Comparison of ENCODE assay signal across 27 cellular contexts in genomic region chr22:47196881-47197701, GRCh38.
DNase-seq lines count a peak whose midpoint lies in the region; ATAC-seq and TF ChIP-seq lines count a peak whose summit lies in the region.
"Had no signal": no experiment of that assay in that cellular context is flagged by ENCODE, and none has a peak within 500 bp of the region (broad histone marks: within the 10 kb centered on the region; RNA-seq: fewer than 3 reads in every experiment).

No MANE protein-coding gene starts in this region.

- no peak for ATAC-seq in GM19467 (IDR thresholded peaks at IDR 0.05; ENCODE audit: unreplicated experiment)
- ATAC-seq: activated CD4-positive, alpha-beta T cell treated with anti-CD3 and anti-CD28 coated beads for 36 hours; gastrocnemius medialis; GM23338; left ventricle myocardium superior; T-cell had no signal

- H3K4me1 ChIP-seq in H9 (ENCODE audit: insufficient read depth, low read length) (no peaks in the 10 kb centered on the region), sigmoid colon (peaks cover 0 to 13% (median 5%) of the 10 kb centered on the region in 4 donors)
- H3K4me1 ChIP-seq: breast epithelium, gastrocnemius medialis, upper lobe of left lung had no signal

- H3K36me3 ChIP-seq in sigmoid colon: no peaks in the 10 kb centered on the region
- H3K36me3 ChIP-seq: breast epithelium, gastrocnemius medialis, upper lobe of left lung had no signal

- no peak overlapping the region for H2AK5ac ChIP-seq in H9 (ENCODE audit: insufficient read length, low read length)

- H3K27ac ChIP-seq in H9 (ENCODE audit: insufficient read length, low read depth, low read length): no peak overlapping the region
- no peak overlapping the region for H3K27ac ChIP-seq in sigmoid colon
- H3K27ac ChIP-seq: breast epithelium, gastrocnemius medialis, KMS-11, PC-9, upper lobe of left lung had no signal

- H4K8ac ChIP-seq in H9 (replicated peaks; ENCODE audit: insufficient read length, low read depth, low read length): no peak overlapping the region

- H2BK15ac ChIP-seq in H9 (ENCODE audit: low read depth, low read length): no peak overlapping the region

- H3K23ac ChIP-seq in H9 (ENCODE audit: insufficient read length, low read depth, low read length): no peak overlapping the region

- H3K36me3 Mint-ChIP-seq in activated CD4-positive, alpha-beta T cell treated with anti-CD3 and anti-CD28 coated beads, Interleukin-2, amount 10 ng/mL, durations not matched to agents 24 days and 14 days (ENCODE audit: low read depth): no peaks in the 10 kb centered on the region
- H3K36me3 Mint-ChIP-seq in H9 (ENCODE audit: insufficient read depth in 1 of 3, low read depth in 3 of 3) (peaks cover 0 to 27% (median 27%) of the 10 kb centered on the region in 3 experiments; a peak in 5 of 7 replicates), endothelial cell (ENCODE audit: low read depth, unreplicated experiment) (peaks cover 21% of the 10 kb centered on the region)
- H3K36me3 Mint-ChIP-seq: activated naive CD4-positive, alpha-beta T cell treated with anti-CD3 and anti-CD28 coated beads, Interleukin-2, amount 10 ng/mL, durations not matched to agents 7 days and 5 days; immature natural killer cell; T-cell had no signal

- no peak for TF ChIP-seq EP300 in sigmoid colon (IDR thresholded peaks at IDR 0.05)

- no peak overlapping the region for H3K56ac ChIP-seq in H9 (ENCODE audit: insufficient read length, low read depth, low read length)

- no CpG with 5 or more reads among the region's 25 CpGs for WGBS in H9 (ENCODE audit: extremely low coverage, insufficient read length, low lambda C conversion rate)
- WGBS in sigmoid colon, 2 donors: 58 to 71% methylated on average over 25 of the region's 25 CpGs

- no peak overlapping the region for H4K91ac ChIP-seq in H9 (ENCODE audit: insufficient read length, low read depth, low read length)

- H3T11ph ChIP-seq in H9 (ENCODE audit: low read length): no peak overlapping the region

- no peak overlapping the region for H3K27ac Mint-ChIP-seq in activated CD4-positive, alpha-beta T cell treated with anti-CD3 and anti-CD28 coated beads, Interleukin-2, amount 10 ng/mL, durations not matched to agents 24 days and 14 days
- H3K27ac Mint-ChIP-seq in H9 (no peak overlapping the region), endothelial cell (ENCODE audit: unreplicated experiment) (peak overlapping the region; percentile 38)
- H3K27ac Mint-ChIP-seq: activated CD4-positive, alpha-beta T cell treated with anti-CD3 and anti-CD28 coated beads for 36 hours; activated naive CD4-positive, alpha-beta T cell treated with anti-CD3 and anti-CD28 coated beads, Interleukin-2, amount 10 ng/mL, durations not matched to agents 7 days and 5 days; GM23338; immature natural killer cell; nephron progenitor cell; T-cell had no signal

- DNase-seq in activated CD4-positive, alpha-beta T cell treated with anti-CD3 and anti-CD28 coated beads for 1 hour: peak; percentile 3
- DNase-seq in activated CD4-positive, alpha-beta T cell treated with anti-CD3 and anti-CD28 coated beads, Interleukin-2, amount 10 ng/mL, durations not matched to agents 24 days and 14 days: no peak
- peak; percentile 22 for DNase-seq in H9
- DNase-seq in endothelial cell (ENCODE audit: low spot score): no peak
- peak; percentile 46 for DNase-seq in sigmoid colon
- DNase-seq in activated gamma-delta T cell (lab: John Stamatoyannopoulos, UW): no peak
- DNase-seq in NCI-H1436 treated with DMSO at 0.1 percent for 48 hours (lab: John Stamatoyannopoulos, UW): no peak
- DNase-seq: activated CD4-positive, alpha-beta T cell treated with anti-CD3 and anti-CD28 coated beads for 36 hours; activated naive CD4-positive, alpha-beta T cell treated with anti-CD3 and anti-CD28 coated beads, Interleukin-2, amount 10 ng/mL, durations not matched to agents 7 days and 5 days; amygdala; DMS53; gastrocnemius medialis; GF-D8; hippocampal formation; immature natural killer cell; left ventricle myocardium superior; midbrain; nephron progenitor cell; NK-92 treated with Interleukin-12 subunit alpha and Interleukin-12 subunit beta, amount 100 ng/mL, for 24 hours; PC-9; SIG-M5 had no signal

- H3K27me3 ChIP-seq in H9 (ENCODE audit: insufficient read depth, low read length) (no peaks in the 10 kb centered on the region), sigmoid colon (peaks cover 0 to 36% (median 10%) of the 10 kb centered on the region in 3 donors)
- H3K27me3 ChIP-seq: upper lobe of left lung had no signal

- peaks cover 28% of the 10 kb centered on the region for H3K9me3 ChIP-seq in H9 (ENCODE audit: control insufficient read depth, low read depth, low read length)
- no peaks in the 10 kb centered on the region for H3K9me3 ChIP-seq in sigmoid colon
- H3K9me3 ChIP-seq: breast epithelium, gastrocnemius medialis, upper lobe of left lung had no signal

- H4K20me1 ChIP-seq in H9 (ENCODE audit: control insufficient read depth, insufficient read depth, insufficient read length): no peaks in the 10 kb centered on the region

- H3K4me3 ChIP-seq in sigmoid colon: no peak overlapping the region
- H3K4me3 ChIP-seq: breast epithelium, gastrocnemius medialis, GM23338, PC-9, upper lobe of left lung had no signal

- H3K14ac ChIP-seq in H9 (ENCODE audit: insufficient read depth, low read length): no peak overlapping the region

- H3K9me3 Mint-ChIP-seq in activated CD4-positive, alpha-beta T cell treated with anti-CD3 and anti-CD28 coated beads, Interleukin-2, amount 10 ng/mL, durations not matched to agents 24 days and 14 days: no peaks in the 10 kb centered on the region
- H3K9me3 Mint-ChIP-seq in H9 (peaks cover 0 to 83% of the 10 kb centered on the region in 2 experiments; a peak in 4 of 5 replicates), endothelial cell (ENCODE audit: unreplicated experiment) (peaks cover 43% of the 10 kb centered on the region)
- H3K9me3 Mint-ChIP-seq: activated naive CD4-positive, alpha-beta T cell treated with anti-CD3 and anti-CD28 coated beads, Interleukin-2, amount 10 ng/mL, durations not matched to agents 7 days and 5 days; immature natural killer cell; T-cell had no signal

- no peaks in the 10 kb centered on the region for H3K79me2 ChIP-seq in H9 (ENCODE audit: insufficient read depth, low read length)

- H2BK120ac ChIP-seq in H9 (ENCODE audit: low read depth, low read length, poor library complexity, severe bottlenecking): no peak overlapping the region

- intact Hi-C loops in activated CD4-positive, alpha-beta T cell treated with anti-CD3 and anti-CD28 coated beads, Interleukin-2, amount 10 ng/mL, durations not matched to agents 24 days and 14 days (cut with micrococcal nuclease): no loop called here
- intact Hi-C loops in sigmoid colon (cut with DNase I): no loop called here

- H3K27me3 Mint-ChIP-seq in activated CD4-positive, alpha-beta T cell treated with anti-CD3 and anti-CD28 coated beads, Interleukin-2, amount 10 ng/mL, durations not matched to agents 24 days and 14 days: no peaks in the 10 kb centered on the region
- H3K27me3 Mint-ChIP-seq in H9 (ENCODE audit: low read depth): peaks cover 1% of the 10 kb centered on the region; the same call in 1 of the 2 replicates
- H3K27me3 Mint-ChIP-seq in endothelial cell (ENCODE audit: unreplicated experiment): peaks cover 12% of the 10 kb centered on the region
- H3K27me3 Mint-ChIP-seq: activated CD4-positive, alpha-beta T cell treated with anti-CD3 and anti-CD28 coated beads for 36 hours; activated naive CD4-positive, alpha-beta T cell treated with anti-CD3 and anti-CD28 coated beads, Interleukin-2, amount 10 ng/mL, durations not matched to agents 7 days and 5 days; T-cell had no signal

- no peak overlapping the region for H3K4me3 Mint-ChIP-seq in activated CD4-positive, alpha-beta T cell treated with anti-CD3 and anti-CD28 coated beads, Interleukin-2, amount 10 ng/mL, durations not matched to agents 24 days and 14 days
- H3K4me3 Mint-ChIP-seq in H9 (no peak overlapping the region), endothelial cell (ENCODE audit: unreplicated experiment) (no peak overlapping the region)
- H3K4me3 Mint-ChIP-seq: activated CD4-positive, alpha-beta T cell treated with anti-CD3 and anti-CD28 coated beads for 36 hours; activated naive CD4-positive, alpha-beta T cell treated with anti-CD3 and anti-CD28 coated beads, Interleukin-2, amount 10 ng/mL, durations not matched to agents 7 days and 5 days; GM23338; nephron progenitor cell; T-cell had no signal

- no peak overlapping the region for H3K4me2 ChIP-seq in H9 (ENCODE audit: insufficient read depth, insufficient read length, low read length)
- H3K4me2 ChIP-seq: GM23338, KMS-11, PC-9 had no signal

- H3K18ac ChIP-seq in H9 (ENCODE audit: insufficient read length, low read depth, low read length): no peak overlapping the region

- no peak overlapping the region for H2BK20ac ChIP-seq in H9 (ENCODE audit: low read depth, low read length, poor library complexity, severe bottlenecking)

- no peak for TF ChIP-seq CTCF in H9 (conservative IDR thresholded peaks at IDR 0.05)
- no peak for TF ChIP-seq CTCF in endothelial cell (IDR thresholded peaks at IDR 0.05; ENCODE audit: unreplicated experiment)
- no peak for TF ChIP-seq CTCF in sigmoid colon (IDR thresholded peaks at IDR 0.05)

- no peak overlapping the region for H3K4ac ChIP-seq in H9 (ENCODE audit: low read depth, low read length)

- no peak overlapping the region for H4K5ac ChIP-seq in H9 (ENCODE audit: insufficient read length, low read depth, low read length)

- no peak for TF ChIP-seq POLR2A in sigmoid colon (IDR thresholded peaks at IDR 0.05)

- no peaks in the 10 kb centered on the region for H3K23me2 ChIP-seq in H9 (ENCODE audit: insufficient read length, low read depth, low read length, poor library complexity, severe bottlenecking)

- no peak overlapping the region for H2AFZ ChIP-seq in H9 (ENCODE audit: low read length)
- H2AFZ ChIP-seq: GM23338, PC-9 had no signal

- H3K79me1 ChIP-seq in H9 (ENCODE audit: insufficient read depth, low read depth, low read length, poor library complexity, severe bottlenecking): no peaks in the 10 kb centered on the region

- H2BK12ac ChIP-seq in H9 (ENCODE audit: insufficient read length, low read depth, low read length): no peak overlapping the region

- H3K9ac ChIP-seq in H9 (ENCODE audit: extremely low read depth, insufficient read length, low read length): no peak overlapping the region
- H3K9ac ChIP-seq: KMS-11 had no signal

- H3K4me1 Mint-ChIP-seq in activated CD4-positive, alpha-beta T cell treated with anti-CD3 and anti-CD28 coated beads, Interleukin-2, amount 10 ng/mL, durations not matched to agents 24 days and 14 days: no peaks in the 10 kb centered on the region
- H3K4me1 Mint-ChIP-seq in H9: no peaks in the 10 kb centered on the region
- no peaks in the 10 kb centered on the region for H3K4me1 Mint-ChIP-seq in endothelial cell (ENCODE audit: unreplicated experiment)
- H3K4me1 Mint-ChIP-seq: activated CD4-positive, alpha-beta T cell treated with anti-CD3 and anti-CD28 coated beads for 36 hours; activated naive CD4-positive, alpha-beta T cell treated with anti-CD3 and anti-CD28 coated beads, Interleukin-2, amount 10 ng/mL, durations not matched to agents 7 days and 5 days; GM23338; immature natural killer cell; nephron progenitor cell; T-cell had no signal

- no peak overlapping the region for H2BK5ac ChIP-seq in H9 (ENCODE audit: insufficient read length, low read length)

Comparison
In these comparisons a context has a peak if more than half of its experiments do, and no peak if none do; other contexts are left out.
1. DNase-seq: peak in activated CD4-positive, alpha-beta T cell treated with anti-CD3 and anti-CD28 coated beads for 1 hour (single experiment), H9 (single experiment) and sigmoid colon (single experiment); none in activated CD4-positive, alpha-beta T cell treated with anti-CD3 and anti-CD28 coated beads, Interleukin-2, amount 10 ng/mL, durations not matched to agents 24 days and 14 days (single experiment), endothelial cell (single experiment), activated gamma-delta T cell (single experiment) and NCI-H1436 treated with DMSO at 0.1 percent for 48 hours (single experiment).